19 cellular contexts compared by ENCODE assay signal in genomic region chr13:76638882-76639281, GRCh38.
"Had no signal": no experiment of that assay in that cellular context is flagged by ENCODE, and none has a peak within 500 bp of the region (broad histone marks: within the 10 kb centered on the region; RNA-seq: fewer than 3 reads in every experiment).

No MANE protein-coding gene starts in this region.

- H3K9me3 ChIP-seq: breast epithelium, prostate gland, right lobe of liver, spleen, stomach, thoracic aorta, upper lobe of right lung had no signal

- DNase-seq: activated CD4-positive, alpha-beta T cell treated with anti-CD3 and anti-CD28 coated beads for 48 hours; activated CD8-positive, alpha-beta memory T cell treated with anti-CD3 and anti-CD28 coated beads, Interleukin-2, amount 50 U/mL, for 4 hours; activated CD8-positive, alpha-beta T cell treated with anti-CD3 and anti-CD28 coated beads for 36 hours; anterior cingulate cortex; cerebellar nuclear complex; effector CD8-positive, alpha-beta T cell; left ventricle myocardium superior; mesendoderm; nephron progenitor cell; right lobe of liver; spleen; stimulated activated CD4-positive, alpha-beta T cell treated with anti-CD3 and anti-CD28 coated beads, Interleukin-1b, Interleukin-23, amount 100 ng/mL, for 48 hours; stomach; T-helper 2 cell; upper lobe of right lung had no signal

- H3K4me3 ChIP-seq: breast epithelium, prostate gland, right lobe of liver, spleen, stomach, thoracic aorta, upper lobe of right lung had no signal

- H3K27ac ChIP-seq: prostate gland, right lobe of liver, spleen, stomach, upper lobe of right lung had no signal

- H3K27me3 ChIP-seq: breast epithelium, right lobe of liver, spleen, stomach, upper lobe of right lung had no signal

- ATAC-seq: activated CD8-positive, alpha-beta T cell treated with anti-CD3 and anti-CD28 coated beads for 36 hours; right lobe of liver; upper lobe of right lung; WTC11 had no signal

- H3K4me1 ChIP-seq: breast epithelium, prostate gland, right lobe of liver, spleen, upper lobe of right lung had no signal

- H3K36me3 ChIP-seq: breast epithelium, prostate gland, right lobe of liver, spleen, stomach, thoracic aorta, upper lobe of right lung had no signal
